1 cellular context compared by ENCODE assay signal in the genomic region with DNA sequence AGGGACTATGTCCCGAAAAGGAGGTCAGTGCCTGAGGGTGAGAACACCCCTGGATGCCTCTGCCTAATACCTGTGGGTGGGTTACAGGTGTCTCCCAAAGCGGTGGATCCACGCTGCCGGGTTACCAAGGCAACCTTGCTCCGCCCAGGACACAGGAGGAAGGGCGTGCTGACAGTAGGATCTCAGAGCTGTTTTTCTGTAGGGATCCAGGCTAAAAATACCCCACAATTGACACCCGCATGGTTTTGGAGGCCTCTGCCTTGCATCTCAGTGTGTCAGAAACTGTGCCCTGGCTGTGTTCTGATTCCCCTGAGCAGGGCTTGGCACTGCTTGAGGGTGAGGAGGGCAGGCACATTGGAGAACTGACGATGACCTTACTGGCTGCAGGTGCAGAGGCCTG.
TF ChIP-seq lines count a peak whose summit lies in the region.

No MANE protein-coding gene starts in this region.

TF ChIP-seq in GM23338, 12 proteins besides CTCF, POLR2A, EP300 and RAD21 (continued from another document):
- TF ChIP-seq, protein P1, sequence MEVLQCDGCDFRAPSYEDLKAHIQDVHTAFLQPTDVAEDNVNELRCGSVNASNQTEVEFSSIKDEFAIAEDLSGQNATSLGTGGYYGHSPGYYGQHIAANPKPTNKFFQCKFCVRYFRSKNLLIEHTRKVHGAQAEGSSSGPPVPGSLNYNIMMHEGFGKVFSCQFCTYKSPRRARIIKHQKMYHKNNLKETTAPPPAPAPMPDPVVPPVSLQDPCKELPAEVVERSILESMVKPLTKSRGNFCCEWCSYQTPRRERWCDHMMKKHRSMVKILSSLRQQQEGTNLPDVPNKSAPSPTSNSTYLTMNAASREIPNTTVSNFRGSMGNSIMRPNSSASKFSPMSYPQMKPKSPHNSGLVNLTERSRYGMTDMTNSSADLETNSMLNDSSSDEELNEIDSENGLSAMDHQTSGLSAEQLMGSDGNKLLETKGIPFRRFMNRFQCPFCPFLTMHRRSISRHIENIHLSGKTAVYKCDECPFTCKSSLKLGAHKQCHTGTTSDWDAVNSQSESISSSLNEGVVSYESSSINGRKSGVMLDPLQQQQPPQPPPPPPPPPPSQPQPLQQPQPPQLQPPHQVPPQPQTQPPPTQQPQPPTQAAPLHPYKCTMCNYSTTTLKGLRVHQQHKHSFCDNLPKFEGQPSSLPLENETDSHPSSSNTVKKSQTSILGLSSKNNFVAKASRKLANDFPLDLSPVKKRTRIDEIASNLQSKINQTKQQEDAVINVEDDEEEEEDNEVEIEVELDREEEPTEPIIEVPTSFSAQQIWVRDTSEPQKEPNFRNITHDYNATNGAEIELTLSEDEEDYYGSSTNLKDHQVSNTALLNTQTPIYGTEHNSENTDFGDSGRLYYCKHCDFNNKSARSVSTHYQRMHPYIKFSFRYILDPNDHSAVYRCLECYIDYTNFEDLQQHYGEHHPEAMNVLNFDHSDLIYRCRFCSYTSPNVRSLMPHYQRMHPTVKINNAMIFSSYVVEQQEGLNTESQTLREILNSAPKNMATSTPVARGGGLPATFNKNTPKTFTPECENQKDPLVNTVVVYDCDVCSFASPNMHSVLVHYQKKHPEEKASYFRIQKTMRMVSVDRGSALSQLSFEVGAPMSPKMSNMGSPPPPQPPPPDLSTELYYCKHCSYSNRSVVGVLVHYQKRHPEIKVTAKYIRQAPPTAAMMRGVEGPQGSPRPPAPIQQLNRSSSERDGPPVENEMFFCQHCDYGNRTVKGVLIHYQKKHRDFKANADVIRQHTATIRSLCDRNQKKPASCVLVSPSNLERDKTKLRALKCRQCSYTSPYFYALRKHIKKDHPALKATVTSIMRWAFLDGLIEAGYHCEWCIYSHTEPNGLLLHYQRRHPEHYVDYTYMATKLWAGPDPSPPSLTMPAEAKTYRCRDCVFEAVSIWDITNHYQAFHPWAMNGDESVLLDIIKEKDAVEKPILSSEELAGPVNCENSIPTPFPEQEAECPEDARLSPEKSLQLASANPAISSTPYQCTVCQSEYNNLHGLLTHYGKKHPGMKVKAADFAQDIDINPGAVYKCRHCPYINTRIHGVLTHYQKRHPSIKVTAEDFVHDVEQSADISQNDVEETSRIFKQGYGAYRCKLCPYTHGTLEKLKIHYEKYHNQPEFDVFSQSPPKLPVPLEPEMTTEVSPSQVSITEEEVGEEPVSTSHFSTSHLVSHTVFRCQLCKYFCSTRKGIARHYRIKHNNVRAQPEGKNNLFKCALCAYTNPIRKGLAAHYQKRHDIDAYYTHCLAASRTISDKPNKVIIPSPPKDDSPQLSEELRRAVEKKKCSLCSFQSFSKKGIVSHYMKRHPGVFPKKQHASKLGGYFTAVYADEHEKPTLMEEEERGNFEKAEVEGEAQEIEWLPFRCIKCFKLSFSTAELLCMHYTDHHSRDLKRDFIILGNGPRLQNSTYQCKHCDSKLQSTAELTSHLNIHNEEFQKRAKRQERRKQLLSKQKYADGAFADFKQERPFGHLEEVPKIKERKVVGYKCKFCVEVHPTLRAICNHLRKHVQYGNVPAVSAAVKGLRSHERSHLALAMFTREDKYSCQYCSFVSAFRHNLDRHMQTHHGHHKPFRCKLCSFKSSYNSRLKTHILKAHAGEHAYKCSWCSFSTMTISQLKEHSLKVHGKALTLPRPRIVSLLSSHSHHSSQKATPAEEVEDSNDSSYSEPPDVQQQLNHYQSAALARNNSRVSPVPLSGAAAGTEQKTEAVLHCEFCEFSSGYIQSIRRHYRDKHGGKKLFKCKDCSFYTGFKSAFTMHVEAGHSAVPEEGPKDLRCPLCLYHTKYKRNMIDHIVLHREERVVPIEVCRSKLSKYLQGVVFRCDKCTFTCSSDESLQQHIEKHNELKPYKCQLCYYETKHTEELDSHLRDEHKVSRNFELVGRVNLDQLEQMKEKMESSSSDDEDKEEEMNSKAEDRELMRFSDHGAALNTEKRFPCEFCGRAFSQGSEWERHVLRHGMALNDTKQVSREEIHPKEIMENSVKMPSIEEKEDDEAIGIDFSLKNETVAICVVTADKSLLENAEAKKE (CRISPR knock-in tag; IDR thresholded peaks at IDR 0.05): no peak
- TF ChIP-seq ZNF114 (CRISPR knock-in tag; IDR thresholded peaks at IDR 0.05) (no peak), EZH2 (IDR thresholded peaks at IDR 0.05; ENCODE audit: low read depth, unreplicated experiment) (no peak), ZNF331 (CRISPR knock-in tag; IDR thresholded peaks at IDR 0.05; ENCODE audit: low read depth) (no peak), EZH2phosphoT487 (IDR thresholded peaks at IDR 0.05; ENCODE audit: unreplicated experiment) (no peak), CREB1 (CRISPR knock-in tag; IDR thresholded peaks at IDR 0.05; ENCODE audit: low read depth) (no peak)
- TF ChIP-seq, protein P2, sequence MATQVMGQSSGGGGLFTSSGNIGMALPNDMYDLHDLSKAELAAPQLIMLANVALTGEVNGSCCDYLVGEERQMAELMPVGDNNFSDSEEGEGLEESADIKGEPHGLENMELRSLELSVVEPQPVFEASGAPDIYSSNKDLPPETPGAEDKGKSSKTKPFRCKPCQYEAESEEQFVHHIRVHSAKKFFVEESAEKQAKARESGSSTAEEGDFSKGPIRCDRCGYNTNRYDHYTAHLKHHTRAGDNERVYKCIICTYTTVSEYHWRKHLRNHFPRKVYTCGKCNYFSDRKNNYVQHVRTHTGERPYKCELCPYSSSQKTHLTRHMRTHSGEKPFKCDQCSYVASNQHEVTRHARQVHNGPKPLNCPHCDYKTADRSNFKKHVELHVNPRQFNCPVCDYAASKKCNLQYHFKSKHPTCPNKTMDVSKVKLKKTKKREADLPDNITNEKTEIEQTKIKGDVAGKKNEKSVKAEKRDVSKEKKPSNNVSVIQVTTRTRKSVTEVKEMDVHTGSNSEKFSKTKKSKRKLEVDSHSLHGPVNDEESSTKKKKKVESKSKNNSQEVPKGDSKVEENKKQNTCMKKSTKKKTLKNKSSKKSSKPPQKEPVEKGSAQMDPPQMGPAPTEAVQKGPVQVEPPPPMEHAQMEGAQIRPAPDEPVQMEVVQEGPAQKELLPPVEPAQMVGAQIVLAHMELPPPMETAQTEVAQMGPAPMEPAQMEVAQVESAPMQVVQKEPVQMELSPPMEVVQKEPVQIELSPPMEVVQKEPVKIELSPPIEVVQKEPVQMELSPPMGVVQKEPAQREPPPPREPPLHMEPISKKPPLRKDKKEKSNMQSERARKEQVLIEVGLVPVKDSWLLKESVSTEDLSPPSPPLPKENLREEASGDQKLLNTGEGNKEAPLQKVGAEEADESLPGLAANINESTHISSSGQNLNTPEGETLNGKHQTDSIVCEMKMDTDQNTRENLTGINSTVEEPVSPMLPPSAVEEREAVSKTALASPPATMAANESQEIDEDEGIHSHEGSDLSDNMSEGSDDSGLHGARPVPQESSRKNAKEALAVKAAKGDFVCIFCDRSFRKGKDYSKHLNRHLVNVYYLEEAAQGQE (IDR thresholded peaks at IDR 0.05; ENCODE audit: unreplicated experiment): no peak
